ENCODE assay signal across 23 cellular contexts in genomic region chr21:45765375-45765774, GRCh38.
"Had no signal": no experiment of that assay in that cellular context is flagged by ENCODE, and none has a peak within 500 bp of the region (broad histone marks: within the 10 kb centered on the region; RNA-seq: fewer than 3 reads in every experiment).

No MANE protein-coding gene starts in this region.

- H3K4me3 ChIP-seq: breast epithelium, esophagus squamous epithelium, left ventricle myocardium inferior, lung, mucosa of descending colon, uterus had no signal

- DNase-seq: activated CD4-positive, alpha-beta memory T cell treated with anti-CD3 and anti-CD28 coated beads for 36 hours; activated CD4-positive, CD25-positive, alpha-beta regulatory T cell treated with anti-CD3 and anti-CD28 coated beads, Interleukin-2, amount 50 U/mL, for 72 hours; activated naive CD4-positive, alpha-beta T cell treated with Interleukin-2 at 50 U/mL for 16 hours; activated T-cell treated with anti-CD3 and anti-CD28 coated beads, Interleukin-2, amount 50 U/mL, for 4 hours; central memory CD4-positive, alpha-beta T cell; esophagus squamous epithelium; foreskin melanocyte; islet precursor cell; left ventricle myocardium inferior; mesendoderm; mucosa of descending colon; occipital lobe; right cardiac atrium; stimulated activated naive CD4-positive, alpha-beta T cell; T-helper 2 cell; uterus had no signal

- H3K27ac ChIP-seq: breast epithelium, epithelial cell of prostate, esophagus squamous epithelium, left ventricle myocardium inferior, uterus had no signal

- ATAC-seq: activated T-cell treated with anti-CD3 and anti-CD28 coated beads, Interleukin-2, amount 50 U/mL, for 4 hours; mucosa of descending colon; right cardiac atrium; SK-N-SH treated with all-trans-retinoic acid at 6 μM for 48 hours had no signal

- H3K27me3 Mint-ChIP-seq: activated CD4-positive, alpha-beta memory T cell treated with anti-CD3 and anti-CD28 coated beads for 36 hours; dendritic cell treated with granulocyte-macrophage colony-stimulating factor and Interleukin-4, amounts not matched to agents 40 ng/mL and 50 ng/mL, for 4 days; type B pancreatic cell had no signal

- H3K9me3 Mint-ChIP-seq: activated CD4-positive, alpha-beta memory T cell treated with anti-CD3 and anti-CD28 coated beads for 36 hours; activated T-cell treated with anti-CD3 and anti-CD28 coated beads, Interleukin-2, amount 50 U/mL, for 4 hours; dendritic cell treated with granulocyte-macrophage colony-stimulating factor and Interleukin-4, amounts not matched to agents 40 ng/mL and 50 ng/mL, for 4 days; neural crest cell; type B pancreatic cell had no signal

- H3K9me3 ChIP-seq: breast epithelium, esophagus squamous epithelium, left ventricle myocardium inferior, mucosa of descending colon, uterus had no signal

- H3K36me3 Mint-ChIP-seq: activated CD4-positive, alpha-beta memory T cell treated with anti-CD3 and anti-CD28 coated beads for 36 hours; type B pancreatic cell had no signal

- H3K4me3 Mint-ChIP-seq: activated CD4-positive, alpha-beta memory T cell treated with anti-CD3 and anti-CD28 coated beads for 36 hours; activated T-cell treated with anti-CD3 and anti-CD28 coated beads, Interleukin-2, amount 50 U/mL, for 4 hours; dendritic cell treated with granulocyte-macrophage colony-stimulating factor and Interleukin-4, amounts not matched to agents 40 ng/mL and 50 ng/mL, for 4 days; neural crest cell; type B pancreatic cell had no signal

- H3K36me3 ChIP-seq: breast epithelium, esophagus squamous epithelium, left ventricle myocardium inferior, uterus had no signal

- H3K27ac Mint-ChIP-seq: activated CD4-positive, alpha-beta memory T cell treated with anti-CD3 and anti-CD28 coated beads for 36 hours; dendritic cell treated with granulocyte-macrophage colony-stimulating factor and Interleukin-4, amounts not matched to agents 40 ng/mL and 50 ng/mL, for 4 days; type B pancreatic cell had no signal

- H3K4me1 ChIP-seq: breast epithelium, esophagus squamous epithelium, left ventricle myocardium inferior, uterus had no signal

- H3K27me3 ChIP-seq: breast epithelium, uterus had no signal
